Comparison of ENCODE assay signal across 8 cellular contexts in genomic region chr2:55693181-55694125, GRCh38. TPM values are rescaled to one million over a fixed set of nuclear protein-coding genes. Genes with fewer than 3 reads are reported as not detected.
A peak's percentile ranks its signal among the peaks of the same experiment; 100 is the strongest.
DNase-seq lines count a peak whose midpoint lies in the region; ATAC-seq and TF ChIP-seq lines count a peak whose summit lies in the region.

PNPT1 (minus strand) TSS chr2:55693844; CDS start chr2:55693823, 21 bp downstream.

- H3K27me3 ChIP-seq in DOHH2 (ENCODE audit: control insufficient read depth, low read length) (no peaks in the 10 kb centered on the region; the same call in 1 of the 2 replicates), GM23338 (ENCODE audit: insufficient read depth) (no peaks in the 10 kb centered on the region)

- ATAC-seq in GM23338 (peak; percentile 100), natural killer cell (peak; percentile 100)

- H3K36me3 Mint-ChIP-seq in GM23338 (ENCODE audit: low read depth) (peaks cover 15% of the 10 kb centered on the region), natural killer cell (no peaks in the 10 kb centered on the region)

- H4K20me1 ChIP-seq in DOHH2 (ENCODE audit: control insufficient read depth, insufficient read depth, low read depth, low read length): peaks cover 6% of the 10 kb centered on the region; the same call in 1 of the 2 replicates
- H4K20me1 ChIP-seq in GM23338 (replicated peaks; ENCODE audit: insufficient read depth): peaks cover 16% of the 10 kb centered on the region; the same call in 1 of the 2 replicates

- H2AFZ ChIP-seq in GM23338: peak within 1 kb of the TSS; percentile 85

- H3F3A ChIP-seq in DOHH2 (ENCODE audit: control insufficient read depth, insufficient read depth): no peaks in the 10 kb centered on the region
- H3F3A ChIP-seq in GM23338 (replicated peaks; ENCODE audit: low read depth): no peaks in the 10 kb centered on the region

- H3K9me3 ChIP-seq in DOHH2 (ENCODE audit: control insufficient read depth, insufficient read depth, low read length): no peaks in the 10 kb centered on the region

- no peaks in the 10 kb centered on the region for H3K9me3 Mint-ChIP-seq in GM23338
- H3K9me3 Mint-ChIP-seq in natural killer cell: no peaks in the 10 kb centered on the region

- peaks cover 22% of the 10 kb centered on the region for H3K4me1 ChIP-seq in DOHH2 (ENCODE audit: control insufficient read depth, low read length)
- peaks cover 9% of the 10 kb centered on the region for H3K4me1 ChIP-seq in GM23338 (ENCODE audit: insufficient read depth)

- peaks cover 2% of the 10 kb centered on the region for H3K27me3 Mint-ChIP-seq in GM23338 (ENCODE audit: insufficient read depth, low read depth, poor library complexity)
- H3K27me3 Mint-ChIP-seq in natural killer cell (ENCODE audit: low read depth in 2 of 2): peaks cover 2 to 4% of the 10 kb centered on the region in 2 donors

- H3K27ac ChIP-seq in DOHH2 (ENCODE audit: low read depth, low read length) (peak within 1 kb of the TSS; percentile 34; the same call in 1 of the 2 replicates), GM23338 (ENCODE audit: low read depth) (peak within 1 kb of the TSS; percentile 39)

- H3K4me3 Mint-ChIP-seq in GM23338 (peak within 1 kb of the TSS; percentile 87), natural killer cell (peak within 1 kb of the TSS; percentile 98)

- H3K4me2 ChIP-seq in DOHH2 (ENCODE audit: low read length) (peak within 1 kb of the TSS; percentile 82), GM23338 (peak within 1 kb of the TSS; percentile 80)

- peak within 1 kb of the TSS; percentile 100 for H3K4me3 ChIP-seq in DOHH2 (ENCODE audit: low read length)
- peak within 1 kb of the TSS; percentile 82 for H3K4me3 ChIP-seq in GM23338
- H3K4me3 ChIP-seq in fibroblast of mammary gland (ENCODE audit: control insufficient read depth, low read depth, low read length): peak within 1 kb of the TSS; percentile 98

- H3K36me3 ChIP-seq in DOHH2 (ENCODE audit: control insufficient read depth, low read length) (peaks cover 29% of the 10 kb centered on the region), GM23338 (ENCODE audit: insufficient read depth) (peaks cover 7% of the 10 kb centered on the region; the same call in 1 of the 2 replicates)

- DNase-seq in GM23338 (ENCODE audit: low spot score): peak; percentile 96
- peak; percentile 95 for DNase-seq in LHCN-M2 (ENCODE audit: low read depth)
- DNase-seq in RPMI8226: peak; percentile 97
- DNase-seq in activated T-helper 1 cell treated with anti-CD3 and anti-CD28 coated beads, Interleukin-2, amount 50 U/mL, for 16 hours (ENCODE audit: low read depth in 1 of 2, low spot score in 1 of 2): peak; percentile 81 to 83
- peak; percentile 94 for DNase-seq in fibroblast of mammary gland (ENCODE audit: low read depth)
- peak; percentile 90 for DNase-seq in natural killer cell
- peak; percentile 94 for DNase-seq in stimulated activated naive CD4-positive, alpha-beta T cell treated with Interleukin-2 at 50 U/mL for 16 hours (lab: John Stamatoyannopoulos, UW)

- no peaks in the 10 kb centered on the region for H3K9me2 ChIP-seq in DOHH2 (replicated peaks; ENCODE audit: control insufficient read depth, low read length)
- H3K9me2 ChIP-seq in GM23338 (ENCODE audit: insufficient read depth): no peaks in the 10 kb centered on the region

- peaks cover 55% of the 10 kb centered on the region for H3K79me2 ChIP-seq in DOHH2 (ENCODE audit: control insufficient read depth, low read length)
- H3K79me2 ChIP-seq in GM23338 (replicated peaks; ENCODE audit: insufficient read depth): peaks cover 51% of the 10 kb centered on the region

- H3K27ac Mint-ChIP-seq in GM23338: peak within 1 kb of the TSS; percentile 98
- H3K27ac Mint-ChIP-seq in natural killer cell: peak within 1 kb of the TSS; percentile 88 to 90

- H3K4me1 Mint-ChIP-seq in GM23338 (peaks cover 10% of the 10 kb centered on the region), natural killer cell (peaks cover 20 to 34% of the 10 kb centered on the region in 2 donors)

- TF ChIP-seq CTCF in DOHH2 (IDR thresholded peaks at IDR 0.05; ENCODE audit: low read depth, low read length, poor library complexity, severe bottlenecking) (no peak), GM23338 (conservative IDR thresholded peaks at IDR 0.05; ENCODE audit: low read depth in 2 of 2) (no peak), fibroblast of mammary gland (conservative IDR thresholded peaks at IDR 0.05; ENCODE audit: control insufficient read depth, insufficient read depth, low read depth, low read length) (no peak), natural killer cell (IDR thresholded peaks at IDR 0.05) (no peak)

- intact Hi-C loops in natural killer cell (cut with micrococcal nuclease): no loop called here

TF ChIP-seq in GM23338, 12 proteins besides CTCF, POLR2A, EP300 and RAD21 (continues in another document):
- TF ChIP-seq REST (IDR thresholded peaks at IDR 0.05; ENCODE audit: unreplicated experiment) (no peak), NANOG (IDR thresholded peaks at IDR 0.05; ENCODE audit: borderline replicate concordance) (no peak), EZH2phosphoT487 (IDR thresholded peaks at IDR 0.05; ENCODE audit: unreplicated experiment) (no peak), STAT1 (IDR thresholded peaks at IDR 0.05; ENCODE audit: unreplicated experiment) (no peak), ZNF114 (CRISPR knock-in tag; IDR thresholded peaks at IDR 0.05) (no peak)

RNA-seq across cellular contexts. Expression of gene PNPT1, which starts in this region (rescaled TPM):
- 34.6 and 41.2 TPM in 2 replicates for total RNA-seq in GM23338 (2014; rRNA removed; shearing (Covaris generic))
- 21.4 and 31.1 TPM in 2 replicates for polyA plus RNA-seq in GM23338 (2016; fragmentation: Nextera tagmentation; extraction: Ambion mirVana)
- 30.9 and 31.5 TPM in 2 replicates for total RNA-seq in LHCN-M2 (2014; rRNA removed)
- 5.9 TPM for polyA plus RNA-seq in LHCN-M2 (2012)
- 10 to 100 TPM; 11.3 to 14.2 (median 12.5) TPM for total RNA-seq in natural killer cell

Comparison
In these comparisons a context has a peak if more than half of its experiments do, and no peak if none do; other contexts are left out.
1. Peak in every context shown above with its lines: DNase-seq, ATAC-seq, H3K4me3 ChIP-seq and H3K27ac ChIP-seq.